ENCODE assay signal across 8 cellular contexts in genomic region chr11:62574363-62575057, GRCh38. TPM values are rescaled to one million over a fixed set of nuclear protein-coding genes. Genes with fewer than 3 reads are reported as not detected.
A peak's percentile ranks its signal among the peaks of the same experiment; 100 is the strongest.
DNase-seq lines count a peak whose midpoint lies in the region; ATAC-seq, FAIRE-seq and TF ChIP-seq lines count a peak whose summit lies in the region.

No MANE protein-coding gene starts in this region.

- peaks cover 38 to 54% (median 53%) of the 10 kb centered on the region in 3 donors for H3K4me1 Mint-ChIP-seq in naive B cell

- H3K4me1 ChIP-seq in endothelial cell of umbilical vein (ENCODE audit: control insufficient read depth, extremely low read depth, insufficient read depth, low read length), result peaks cover 63% of the 10 kb centered on the region

- no peaks in the 10 kb centered on the region for H4K20me1 ChIP-seq in endothelial cell of umbilical vein (replicated peaks; ENCODE audit: control insufficient read depth, extremely low read depth, insufficient read depth, low read length)

- H3K9me3 ChIP-seq in endothelial cell of umbilical vein (replicated peaks; ENCODE audit: control insufficient read depth, insufficient read depth, low read length), result no peaks in the 10 kb centered on the region

- H3K9me1 ChIP-seq in endothelial cell of umbilical vein (replicated peaks; ENCODE audit: control insufficient read depth, extremely low read depth, insufficient read depth, low read length), result no peaks in the 10 kb centered on the region

- H3K4me3 Mint-ChIP-seq in naive B cell, result peak overlapping the region; percentile 96 to 100 (median 98)

- H3K27me3 Mint-ChIP-seq in naive B cell, result no peaks in the 10 kb centered on the region

- peak overlapping the region; percentile 93 for H3K9ac ChIP-seq in endothelial cell of umbilical vein (replicated peaks; ENCODE audit: extremely low read depth, insufficient read depth, low read length)

- peak overlapping the region; percentile 32 to 73 (median 50) for H3K4me3 ChIP-seq in endothelial cell of umbilical vein (replicated peaks in 1 of 3; ENCODE audit: insufficient read depth in 1 of 3, low read depth in 1 of 3, low read length in 3 of 3)

- H3K9me3 Mint-ChIP-seq in naive B cell, result no peaks in the 10 kb centered on the region

- peaks cover 20 to 21% of the 10 kb centered on the region in 2 experiments for H3K36me3 ChIP-seq in endothelial cell of umbilical vein (ENCODE audit: control insufficient read depth in 2 of 2, extremely low read depth in 1 of 2, insufficient read depth in 2 of 2, low read length in 2 of 2)

- dilution Hi-C loops in endothelial cell of umbilical vein (cut with MboI; ENCODE audit: extremely low pct_ligation_motif_present, low sequenced_read_pairs), result no loop called here

- peaks cover 17 to 24% of the 10 kb centered on the region in 2 donors for H3K36me3 Mint-ChIP-seq in naive B cell

- H3K27ac ChIP-seq in endothelial cell of umbilical vein (ENCODE audit: insufficient read depth, low read depth, low read length), result peak overlapping the region; percentile 99

- H3K27ac Mint-ChIP-seq in naive B cell, result peak overlapping the region; percentile 96 to 98 (median 98)

- intact Hi-C loops in endothelial cell of umbilical vein (cut with micrococcal nuclease), result no loop called here

- no peak for TF ChIP-seq POLR2A in endothelial cell of umbilical vein (IDR thresholded peaks at IDR 0.05; ENCODE audit: low read depth, low read length)

- H3K79me2 ChIP-seq in endothelial cell of umbilical vein (ENCODE audit: control insufficient read depth, insufficient read depth, low read length), result peaks cover 61% of the 10 kb centered on the region

- no peak overlapping the region for H2AFZ ChIP-seq in endothelial cell of umbilical vein (ENCODE audit: low read depth, low read length)

- no peaks in the 10 kb centered on the region for H3K27me3 ChIP-seq in endothelial cell of umbilical vein (ENCODE audit: control insufficient read depth in 2 of 2, insufficient read depth in 2 of 2, low read length in 2 of 2)

- DNase-seq in activated CD8-positive, alpha-beta memory T cell treated with anti-CD3 and anti-CD28 coated beads, Interleukin-2, amount 50 U/mL, for 48 hours, result peak; percentile 73
- no peak for DNase-seq in activated CD8-positive, alpha-beta memory T cell treated with anti-CD3 and anti-CD28 coated beads, Interleukin-2, amount 50 U/mL, for 4 hours
- peak; percentile 25 for DNase-seq in RPMI7951 (ENCODE audit: low read depth)
- DNase-seq in endothelial cell of umbilical vein (ENCODE audit: low read depth, low spot score), result peak; percentile 64
- DNase-seq in naive B cell, result no peak
- no peak for DNase-seq in NCI-H524 treated with DMSO at 0.1 percent for 48 hours (lab: John Stamatoyannopoulos, UW)

- TSS peak; percentile 90 for BruUV-seq in endothelial cell of umbilical vein (replicated peaks; lab: Mats Ljungman, UMichigan)

- FAIRE-seq in endothelial cell of umbilical vein (lab: Jason Lieb, UNC), result peak; percentile 35

- peak overlapping the region; percentile 62 for H3K4me2 ChIP-seq in endothelial cell of umbilical vein (ENCODE audit: insufficient read depth, low read length)

- CTCF ChIA-PET in endothelial cell of umbilical vein (lab: Charles Lee), result interaction anchor here (0.6 to 2.8 kb wide), 23 partner anchors 12 to 370 kb away, joined by 3 to 18 read pairs (median 4); partner anchors contain the start of genes B3GAT3, EML3, MTA2 and ROM1

- TF ChIP-seq CTCF in endothelial cell of umbilical vein (IDR thresholded peaks at IDR 0.05; ENCODE audit: extremely low read depth in 1 of 2, insufficient read depth in 1 of 2, low read depth in 1 of 2, low read length in 2 of 2), result no peak

- POLR2A ChIA-PET in endothelial cell of umbilical vein (lab: Charles Lee), result interaction anchor here (0.6 to 5.7 kb wide), 17 partner anchors 9 to 267 kb away, joined by 3 to 75 read pairs (median 4); partner anchors contain the start of genes C11orf98, CSKMT, HNRNPUL2 and INTS5

- ATAC-seq in HG02938 (IDR thresholded peaks at IDR 0.05; ENCODE audit: unreplicated experiment) (peak; percentile 7), naive B cell (ENCODE audit: low read depth in 2 of 2) (peak; percentile 2), GM18858 (IDR thresholded peaks at IDR 0.05; ENCODE audit: unreplicated experiment) (no peak)

TF ChIP-seq in endothelial cell of umbilical vein, 7 proteins besides CTCF, POLR2A, EP300 and RAD21:
- TF ChIP-seq EZH2 (IDR thresholded peaks at IDR 0.05; ENCODE audit: borderline replicate concordance, low read depth, low read length, severe bottlenecking), result no peak
- peak; percentile 48 for TF ChIP-seq POLR2AphosphoS5 (IDR thresholded peaks at IDR 0.05; ENCODE audit: insufficient read depth, low read depth, low read length)

RNA-seq across cellular contexts. Expression of gene EEF1G, which starts 0.8 kb away (rescaled TPM):
- 841 and 1,053 TPM in 2 replicates for total RNA-seq in RPMI7951 (2014; rRNA removed; shearing (Covaris generic))
- total RNA-seq in endothelial cell of umbilical vein, result 1,341 and 1,345 TPM in 2 replicates
- 1,723 and 2,133 TPM in 2 replicates for polyA plus RNA-seq in endothelial cell of umbilical vein
- polyA plus RNA-seq in endothelial cell of umbilical vein (2011; cell fraction: cytosol; rRNA removed), result 2,150 and 2,252 TPM in 2 replicates
- polyA plus RNA-seq in endothelial cell of umbilical vein (2011; cell fraction: nucleus; rRNA removed), result 635 and 665 TPM in 2 replicates
- 1,499 and 2,213 TPM in 2 replicates for polyA plus RNA-seq in endothelial cell of umbilical vein (2012)
- polyA minus RNA-seq in endothelial cell of umbilical vein, result 1,683 and 1,722 TPM in 2 replicates
- 1,661 TPM for polyA minus RNA-seq in endothelial cell of umbilical vein (2011; cell fraction: cytosol; rRNA and poly(A)+ RNA removed)
- polyA minus RNA-seq in endothelial cell of umbilical vein (2011; cell fraction: nucleus; rRNA and poly(A)+ RNA removed), result 130 and 133 TPM in 2 replicates
- 1,000 to 10,000 TPM; 1,313 to 1,862 (median 1,450) TPM for polyA plus RNA-seq in naive B cell (ENCODE audit: low read depth in 6 of 6)

RNA-seq across cellular contexts. Expression of gene TUT1, which starts 16.8 kb away (rescaled TPM):
- 4.7 and 5.3 TPM in 2 replicates for total RNA-seq in RPMI7951 (2014; rRNA removed; shearing (Covaris generic))
- 16.9 and 17.8 TPM in 2 replicates for total RNA-seq in endothelial cell of umbilical vein
- polyA plus RNA-seq in endothelial cell of umbilical vein (11.5 and 12.7 TPM in 2 replicates), naive B cell (ENCODE audit: low read depth in 6 of 6) (10 to 100 TPM; 12.7 to 20.8 (median 16.2) TPM)
- 7.1 and 9.3 TPM in 2 replicates for polyA plus RNA-seq in endothelial cell of umbilical vein (2011; cell fraction: cytosol; rRNA removed)
- 45.0 and 48.0 TPM in 2 replicates for polyA plus RNA-seq in endothelial cell of umbilical vein (2011; cell fraction: nucleus; rRNA removed)
- 10.6 and 12.9 TPM in 2 replicates for polyA plus RNA-seq in endothelial cell of umbilical vein (2012)
- polyA minus RNA-seq in endothelial cell of umbilical vein, result 8.6 and 9.0 TPM in 2 replicates
- 16.0 TPM for polyA minus RNA-seq in endothelial cell of umbilical vein (2011; cell fraction: cytosol; rRNA and poly(A)+ RNA removed)
- 5.2 and 7.6 TPM in 2 replicates for polyA minus RNA-seq in endothelial cell of umbilical vein (2011; cell fraction: nucleus; rRNA and poly(A)+ RNA removed)

RNA-seq across cellular contexts. Expression of gene MTA2, which starts 27.2 kb away (rescaled TPM):
- total RNA-seq in RPMI7951 (2014; rRNA removed; shearing (Covaris generic)), result 91.2 and 103 TPM in 2 replicates
- total RNA-seq in endothelial cell of umbilical vein, result 166 and 176 TPM in 2 replicates
- 30.2 and 40.4 TPM in 2 replicates for polyA plus RNA-seq in endothelial cell of umbilical vein
- 30.0 and 32.2 TPM in 2 replicates for polyA plus RNA-seq in endothelial cell of umbilical vein (2011; cell fraction: cytosol; rRNA removed)
- polyA plus RNA-seq in endothelial cell of umbilical vein (2011; cell fraction: nucleus; rRNA removed), result 111 and 132 TPM in 2 replicates
- polyA plus RNA-seq in endothelial cell of umbilical vein (2012), result 108 and 120 TPM in 2 replicates
- polyA minus RNA-seq in endothelial cell of umbilical vein, result 91.6 and 95.5 TPM in 2 replicates
- 51.8 TPM for polyA minus RNA-seq in endothelial cell of umbilical vein (2011; cell fraction: cytosol; rRNA and poly(A)+ RNA removed)
- 40.3 and 57.1 TPM in 2 replicates for polyA minus RNA-seq in endothelial cell of umbilical vein (2011; cell fraction: nucleus; rRNA and poly(A)+ RNA removed)
- 10 to 100 TPM in 5 of 6 donors, 1 to 10 TPM in 1; 3.4 to 27.5 (median 17.8) TPM for polyA plus RNA-seq in naive B cell (ENCODE audit: low read depth in 6 of 6)

RNA-seq across cellular contexts. Expression of gene AHNAK, which starts 27.9 kb away (rescaled TPM):
- total RNA-seq in RPMI7951 (2014; rRNA removed; shearing (Covaris generic)), result 184 and 206 TPM in 2 replicates
- total RNA-seq in endothelial cell of umbilical vein, result 381 and 436 TPM in 2 replicates
- polyA plus RNA-seq in endothelial cell of umbilical vein, result 25.1 and 35.2 TPM in 2 replicates
- 46.3 and 51.8 TPM in 2 replicates for polyA plus RNA-seq in endothelial cell of umbilical vein (2011; cell fraction: cytosol; rRNA removed)
- 322 and 346 TPM in 2 replicates for polyA plus RNA-seq in endothelial cell of umbilical vein (2011; cell fraction: nucleus; rRNA removed)
- polyA plus RNA-seq in endothelial cell of umbilical vein (2012), result 223 and 321 TPM in 2 replicates
- 219 and 258 TPM in 2 replicates for polyA minus RNA-seq in endothelial cell of umbilical vein
- polyA minus RNA-seq in endothelial cell of umbilical vein (2011; cell fraction: cytosol; rRNA and poly(A)+ RNA removed), result 78.7 TPM
- polyA minus RNA-seq in endothelial cell of umbilical vein (2011; cell fraction: nucleus; rRNA and poly(A)+ RNA removed), result 446 and 550 TPM in 2 replicates
- 10 to 100 TPM in 5 of 6 donors, 1 to 10 TPM in 1; 2.0 to 45.3 (median 15.9) TPM for polyA plus RNA-seq in naive B cell (ENCODE audit: low read depth in 6 of 6)

RNA-seq across cellular contexts. Expression of gene EML3, which starts 38.1 kb away (rescaled TPM):
- total RNA-seq in RPMI7951 (2014; rRNA removed; shearing (Covaris generic)), result 7.1 and 13.8 TPM in 2 replicates
- 101 and 110 TPM in 2 replicates for total RNA-seq in endothelial cell of umbilical vein
- polyA plus RNA-seq in endothelial cell of umbilical vein (75.7 and 78.3 TPM in 2 replicates), naive B cell (ENCODE audit: low read depth in 6 of 6) (10 to 100 TPM in 5 of 6 donors, 1 to 10 TPM in 1; 9.7 to 15.5 (median 12.5) TPM)
- polyA plus RNA-seq in endothelial cell of umbilical vein (2011; cell fraction: cytosol; rRNA removed), result 27.7 and 29.7 TPM in 2 replicates
- polyA plus RNA-seq in endothelial cell of umbilical vein (2011; cell fraction: nucleus; rRNA removed), result 297 and 324 TPM in 2 replicates
- 60.5 and 84.3 TPM in 2 replicates for polyA plus RNA-seq in endothelial cell of umbilical vein (2012)
- polyA minus RNA-seq in endothelial cell of umbilical vein, result 61.5 and 71.2 TPM in 2 replicates
- polyA minus RNA-seq in endothelial cell of umbilical vein (2011; cell fraction: cytosol; rRNA and poly(A)+ RNA removed), result 19.6 TPM
- 36.6 and 42.9 TPM in 2 replicates for polyA minus RNA-seq in endothelial cell of umbilical vein (2011; cell fraction: nucleus; rRNA and poly(A)+ RNA removed)

Comparison
In these comparisons a context has a peak if more than half of its experiments do, and no peak if none do; other contexts are left out.
1. DNase-seq: peak in activated CD8-positive, alpha-beta memory T cell treated with anti-CD3 and anti-CD28 coated beads, Interleukin-2, amount 50 U/mL, for 48 hours (single experiment), RPMI7951 (single experiment) and endothelial cell of umbilical vein (single experiment); none in activated CD8-positive, alpha-beta memory T cell treated with anti-CD3 and anti-CD28 coated beads, Interleukin-2, amount 50 U/mL, for 4 hours (single experiment), naive B cell (single experiment) and NCI-H524 treated with DMSO at 0.1 percent for 48 hours (single experiment).